In genomic region chr5:135239461-135240282, GRCh38 we compare ENCODE assay signal across 10 cellular contexts.
DNase-seq lines count a peak whose midpoint lies in the region; ATAC-seq and TF ChIP-seq lines count a peak whose summit lies in the region.
"Had no signal": no experiment of that assay in that cellular context is flagged by ENCODE, and none has a peak within 500 bp of the region (broad histone marks: within the 10 kb centered on the region; RNA-seq: fewer than 3 reads in every experiment).

No MANE protein-coding gene starts in this region.

- ATAC-seq in psoas muscle, result no peak
- ATAC-seq in HG03196 (IDR thresholded peaks at IDR 0.05; ENCODE audit: unreplicated experiment), result no peak
- no peak for ATAC-seq in GM21447 (IDR thresholded peaks at IDR 0.05; ENCODE audit: unreplicated experiment)

- intact Hi-C loops in esophagus muscularis mucosa (cut with DNase I), result no loop called here
- intact Hi-C loops in psoas muscle (cut with DNase I), result no loop called here

- H3K27me3 ChIP-seq in BE2C, result no peaks in the 10 kb centered on the region
- H3K27me3 ChIP-seq in esophagus muscularis mucosa, result no peaks in the 10 kb centered on the region
- H3K27me3 ChIP-seq in psoas muscle (ENCODE audit: insufficient read depth in 3 of 3, low read length in 2 of 3), result no peaks in the 10 kb centered on the region
- H3K27me3 ChIP-seq: brain microvascular endothelial cell had no signal

- in situ Hi-C loops in SK-MEL-5 (cut with HindIII; ENCODE audit: low pct_unique_long_range_greater_than_20kb, low sequenced_read_pairs), result no loop called here

- DNase-seq in BE2C, result peak; percentile 45
- peak; percentile 16 for DNase-seq in SK-MEL-5 (ENCODE audit: low read depth, low spot score)
- DNase-seq in esophagus muscularis mucosa (ENCODE audit: extremely low spot score), result peak; percentile 91
- no peak for DNase-seq in psoas muscle
- no peak for DNase-seq in amygdala (lab: John Stamatoyannopoulos, UW)
- no peak for DNase-seq in HK-2 (ENCODE audit: unreplicated experiment)
- DNase-seq: brain microvascular endothelial cell, NCI-H510A treated with DMSO at 0.1 percent for 48 hours had no signal

- H3K4me3 ChIP-seq in BE2C (ENCODE audit: low read depth, low read length), result no peak overlapping the region
- no peak overlapping the region for H3K4me3 ChIP-seq in esophagus muscularis mucosa
- no peak overlapping the region for H3K4me3 ChIP-seq in psoas muscle

- H3K4me1 ChIP-seq in BE2C, result peaks cover 31% of the 10 kb centered on the region
- H3K4me1 ChIP-seq in esophagus muscularis mucosa, result peaks cover 44 to 77% (median 72%) of the 10 kb centered on the region in 4 donors
- peaks cover 77% of the 10 kb centered on the region for H3K4me1 ChIP-seq in psoas muscle

- H3K9me3 ChIP-seq in BE2C (no peaks in the 10 kb centered on the region), esophagus muscularis mucosa (no peaks in the 10 kb centered on the region), psoas muscle (no peaks in the 10 kb centered on the region)

- TF ChIP-seq CTCF in BE2C (IDR thresholded peaks at IDR 0.05; ENCODE audit: low read depth, low read length), result no peak
- TF ChIP-seq CTCF in esophagus muscularis mucosa (IDR thresholded peaks at IDR 0.05), result no peak
- TF ChIP-seq CTCF in psoas muscle (IDR thresholded peaks at IDR 0.05), result no peak

- H3K27ac ChIP-seq in esophagus muscularis mucosa (replicated peaks in 1 of 4), result peak overlapping the region in 1 of 4 donors; percentile 1
- peak overlapping the region; percentile 17 for H3K27ac ChIP-seq in psoas muscle
- H3K27ac ChIP-seq: brain microvascular endothelial cell had no signal

- TF ChIP-seq EP300 in esophagus muscularis mucosa (IDR thresholded peaks at IDR 0.05), result no peak

- no peak for TF ChIP-seq POLR2A in esophagus muscularis mucosa (IDR thresholded peaks at IDR 0.05; ENCODE audit: low read depth)

- 66% methylated on average over 11 of the region's 11 CpGs for WGBS in esophagus muscularis mucosa
- 57 to 68% (median 60%) methylated on average over 11 of the region's 11 CpGs for WGBS in psoas muscle, 3 donors

- no peaks in the 10 kb centered on the region for H3K36me3 ChIP-seq in BE2C
- no peaks in the 10 kb centered on the region for H3K36me3 ChIP-seq in esophagus muscularis mucosa
- no peaks in the 10 kb centered on the region for H3K36me3 ChIP-seq in psoas muscle (ENCODE audit: insufficient read depth in 1 of 2, low read depth in 1 of 2)
- H3K36me3 ChIP-seq: brain microvascular endothelial cell had no signal

Comparison
In these comparisons a context has a peak if more than half of its experiments do, and no peak if none do; other contexts are left out.
1. DNase-seq: peak in BE2C (single experiment), SK-MEL-5 (single experiment) and esophagus muscularis mucosa (single experiment); none in psoas muscle (0 of 2), amygdala (0 of 56) and HK-2 (single experiment).